8 cellular contexts compared by ENCODE assay signal in genomic region chr22:45240810-45241631, GRCh38. TPM values are rescaled to one million over a fixed set of nuclear protein-coding genes. Genes with fewer than 3 reads are reported as not detected.
DNase-seq lines count a peak whose midpoint lies in the region; ATAC-seq and TF ChIP-seq lines count a peak whose summit lies in the region.

Gene KIAA0930 (minus strand): TSS chr22:45240894. CDS start chr22:45240703, 191 bp downstream.

- DNase-seq in DMS153 treated with DMSO at 0.1 percent for 48 hours (lab: John Stamatoyannopoulos, UW; ENCODE audit: unreplicated experiment) (peak; percentile 37), activated T-cell treated with anti-CD3 and anti-CD28 coated beads for 4 hours (peak; percentile 77), epithelial cell of esophagus (ENCODE audit: low read depth) (peak; percentile 68), NCI-H187 (lab: John Stamatoyannopoulos, UW) (no peak)
- DNase-seq in stimulated activated CD8-positive, alpha-beta memory T cell treated with anti-CD3 and anti-CD28 coated beads, Interleukin-2, amount 100 ng/mL, for 1 hour (ENCODE audit: low read depth in 2 of 2): peak; percentile 73 to 74

- peak within 1 kb of the TSS; percentile 98 for H3K4me2 ChIP-seq in OCI-LY1 (ENCODE audit: low read length)

- H3K27me3 ChIP-seq in OCI-LY1 (ENCODE audit: insufficient read depth, low read length) (no peaks in the 10 kb centered on the region), mononuclear cell (ENCODE audit: insufficient read depth, low read length) (no peaks in the 10 kb centered on the region)

- no peaks in the 10 kb centered on the region for H3K9me2 ChIP-seq in OCI-LY1 (ENCODE audit: low read depth, low read length)

- H3K79me2 ChIP-seq in OCI-LY1 (ENCODE audit: insufficient read depth, low read length): no peaks in the 10 kb centered on the region

- peak; percentile 59 for ATAC-seq in HG02759 (IDR thresholded peaks at IDR 0.05; ENCODE audit: unreplicated experiment)

- no peaks in the 10 kb centered on the region for H3F3A ChIP-seq in OCI-LY1 (ENCODE audit: insufficient read depth, low read length)

- peaks cover 25% of the 10 kb centered on the region for H3K4me1 ChIP-seq in OCI-LY1 (ENCODE audit: insufficient read depth, low read length, severe bottlenecking)
- peaks cover 51% of the 10 kb centered on the region for H3K4me1 ChIP-seq in mononuclear cell (ENCODE audit: insufficient read depth, low read length)

- peaks cover 9% of the 10 kb centered on the region; the same call in 1 of the 2 replicates for H3K36me3 ChIP-seq in OCI-LY1 (ENCODE audit: insufficient read depth, low read length)

- no peak within 1 kb of the TSS for H3K27ac ChIP-seq in OCI-LY1 (ENCODE audit: low read depth, low read length, poor library complexity, severe bottlenecking)

- no peaks in the 10 kb centered on the region for H4K20me1 ChIP-seq in OCI-LY1 (ENCODE audit: insufficient read depth, low read length)

- H2AFZ ChIP-seq in OCI-LY1 (ENCODE audit: low read length): no peak within 1 kb of the TSS

- H3K9ac ChIP-seq in OCI-LY1 (ENCODE audit: low read length): peak within 1 kb of the TSS; percentile 71

- no peaks in the 10 kb centered on the region for H3K9me3 ChIP-seq in OCI-LY1 (ENCODE audit: low read length)
- H3K9me3 ChIP-seq in mononuclear cell (ENCODE audit: low read depth, low read length): no peaks in the 10 kb centered on the region

- H3K4me3 ChIP-seq in OCI-LY1 (ENCODE audit: low read depth, low read length, poor library complexity, severe bottlenecking) (peak within 1 kb of the TSS; percentile 90), epithelial cell of esophagus (ENCODE audit: low read length) (peak within 1 kb of the TSS; percentile 79), mononuclear cell (ENCODE audit: low read length) (peak within 1 kb of the TSS; percentile 56)

- TF ChIP-seq CTCF in OCI-LY1 (IDR thresholded peaks at IDR 0.05; ENCODE audit: low read length) (no peak), epithelial cell of esophagus (IDR thresholded peaks at IDR 0.05; ENCODE audit: insufficient read depth, low read depth, low read length, missing control alignments) (no peak)

RNA-seq across cellular contexts. Expression of gene KIAA0930, which starts in this region (rescaled TPM):
- total RNA-seq in mononuclear cell: 20.5 TPM

Comparison
In these comparisons a context has a peak if more than half of its experiments do, and no peak if none do; other contexts are left out.
1. DNase-seq: peak in DMS153 treated with DMSO at 0.1 percent for 48 hours (single experiment), activated T-cell treated with anti-CD3 and anti-CD28 coated beads for 4 hours (single experiment), epithelial cell of esophagus (single experiment) and stimulated activated CD8-positive, alpha-beta memory T cell treated with anti-CD3 and anti-CD28 coated beads, Interleukin-2, amount 100 ng/mL, for 1 hour (2 of 2); none in NCI-H187 (0 of 2).
2. Peak in every context shown above with its lines, with median percentiles within 50 percentile points of each other: H3K4me3 ChIP-seq.